1 cellular context compared by ENCODE assay signal in the genomic region with DNA sequence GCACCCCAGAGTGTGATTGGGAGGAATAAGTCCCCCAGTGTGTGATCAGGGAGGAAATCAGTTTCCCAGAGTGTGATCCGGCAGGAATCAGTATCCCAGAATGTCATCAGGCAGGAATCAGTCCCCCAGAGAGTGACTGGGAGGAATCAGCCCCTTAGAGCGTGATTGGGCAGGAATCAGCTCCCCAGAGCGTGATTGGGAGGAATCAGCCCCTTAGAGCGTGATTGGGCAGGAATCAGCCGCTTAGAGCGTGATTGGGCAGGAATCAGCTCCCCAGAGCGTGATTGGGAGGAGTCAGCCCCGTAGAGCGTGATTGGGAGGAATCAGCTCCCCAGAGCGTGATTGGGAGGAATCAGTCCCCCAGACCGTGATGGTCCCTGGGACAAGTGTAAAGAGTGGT.
TF ChIP-seq lines count a peak whose summit lies in the region.

No MANE protein-coding gene starts in this region.

TF ChIP-seq in HCT116, 20 proteins besides CTCF, POLR2A, EP300 and RAD21 (continued from another document):
- TF ChIP-seq, protein P1, sequence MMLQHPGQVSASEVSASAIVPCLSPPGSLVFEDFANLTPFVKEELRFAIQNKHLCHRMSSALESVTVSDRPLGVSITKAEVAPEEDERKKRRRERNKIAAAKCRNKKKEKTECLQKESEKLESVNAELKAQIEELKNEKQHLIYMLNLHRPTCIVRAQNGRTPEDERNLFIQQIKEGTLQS (IDR thresholded peaks at IDR 0.05), result no peak
- TF ChIP-seq SP1 (IDR thresholded peaks at IDR 0.05; ENCODE audit: low read depth) (no peak), ELF1 (IDR thresholded peaks at IDR 0.05; ENCODE audit: borderline replicate concordance, low read depth) (no peak), SIN3A (IDR thresholded peaks at IDR 0.05; ENCODE audit: low read depth) (no peak), CEBPB (IDR thresholded peaks at IDR 0.05; ENCODE audit: low read depth) (no peak), YY1 (IDR thresholded peaks at IDR 0.05; ENCODE audit: extremely low read depth, insufficient replicate concordance, low read depth, low read length) (no peak), ZNF274 (IDR thresholded peaks at IDR 0.05; ENCODE audit: low read depth, low read length) (no peak), TCF7L2 (IDR thresholded peaks at IDR 0.05; ENCODE audit: borderline replicate concordance, extremely low read depth, insufficient read depth, insufficient read length) (no peak), POLR2AphosphoS5 (IDR thresholded peaks at IDR 0.05; ENCODE audit: low read depth, low read length) (no peak), ZFX (IDR thresholded peaks at IDR 0.05) (no peak), EZH2phosphoT487 (IDR thresholded peaks at IDR 0.05; ENCODE audit: borderline replicate concordance) (no peak)
- TF ChIP-seq, protein P2, sequence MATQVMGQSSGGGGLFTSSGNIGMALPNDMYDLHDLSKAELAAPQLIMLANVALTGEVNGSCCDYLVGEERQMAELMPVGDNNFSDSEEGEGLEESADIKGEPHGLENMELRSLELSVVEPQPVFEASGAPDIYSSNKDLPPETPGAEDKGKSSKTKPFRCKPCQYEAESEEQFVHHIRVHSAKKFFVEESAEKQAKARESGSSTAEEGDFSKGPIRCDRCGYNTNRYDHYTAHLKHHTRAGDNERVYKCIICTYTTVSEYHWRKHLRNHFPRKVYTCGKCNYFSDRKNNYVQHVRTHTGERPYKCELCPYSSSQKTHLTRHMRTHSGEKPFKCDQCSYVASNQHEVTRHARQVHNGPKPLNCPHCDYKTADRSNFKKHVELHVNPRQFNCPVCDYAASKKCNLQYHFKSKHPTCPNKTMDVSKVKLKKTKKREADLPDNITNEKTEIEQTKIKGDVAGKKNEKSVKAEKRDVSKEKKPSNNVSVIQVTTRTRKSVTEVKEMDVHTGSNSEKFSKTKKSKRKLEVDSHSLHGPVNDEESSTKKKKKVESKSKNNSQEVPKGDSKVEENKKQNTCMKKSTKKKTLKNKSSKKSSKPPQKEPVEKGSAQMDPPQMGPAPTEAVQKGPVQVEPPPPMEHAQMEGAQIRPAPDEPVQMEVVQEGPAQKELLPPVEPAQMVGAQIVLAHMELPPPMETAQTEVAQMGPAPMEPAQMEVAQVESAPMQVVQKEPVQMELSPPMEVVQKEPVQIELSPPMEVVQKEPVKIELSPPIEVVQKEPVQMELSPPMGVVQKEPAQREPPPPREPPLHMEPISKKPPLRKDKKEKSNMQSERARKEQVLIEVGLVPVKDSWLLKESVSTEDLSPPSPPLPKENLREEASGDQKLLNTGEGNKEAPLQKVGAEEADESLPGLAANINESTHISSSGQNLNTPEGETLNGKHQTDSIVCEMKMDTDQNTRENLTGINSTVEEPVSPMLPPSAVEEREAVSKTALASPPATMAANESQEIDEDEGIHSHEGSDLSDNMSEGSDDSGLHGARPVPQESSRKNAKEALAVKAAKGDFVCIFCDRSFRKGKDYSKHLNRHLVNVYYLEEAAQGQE (IDR thresholded peaks at IDR 0.05; ENCODE audit: low read depth), result no peak
